In the genomic region with DNA sequence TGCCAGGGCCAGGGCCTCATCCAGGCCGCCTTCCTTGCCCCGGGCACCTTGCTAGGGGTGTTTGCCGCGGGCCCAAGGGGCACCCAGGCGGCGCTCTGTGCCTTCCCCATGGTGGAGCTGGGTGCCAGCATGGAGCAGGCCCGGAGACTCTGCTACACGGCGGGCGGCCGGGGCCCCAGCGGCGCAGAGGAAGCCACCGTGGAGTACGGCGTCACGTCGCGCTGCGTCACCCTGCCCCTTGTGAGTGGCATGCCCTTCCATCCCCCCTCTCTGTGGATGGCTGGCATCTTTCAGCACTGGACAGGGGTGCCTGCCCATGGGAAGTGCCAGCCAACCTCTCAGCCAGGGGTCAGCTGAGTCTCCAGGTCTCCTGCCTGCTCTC, we compare ENCODE assay signal across 13 cellular contexts. TPM values are rescaled to one million over a fixed set of nuclear protein-coding genes. Genes with fewer than 3 reads are reported as not detected.
"Had no signal": no experiment of that assay in that cellular context is flagged by ENCODE, and none has a peak within 500 bp of the region (broad histone marks: within the 10 kb centered on the region; RNA-seq: fewer than 3 reads in every experiment).

No MANE protein-coding gene starts in this region.

- H3K4me1 ChIP-seq: psoas muscle had no signal

- H3K27me3 ChIP-seq: brain microvascular endothelial cell, testis had no signal

- H3K36me3 ChIP-seq: brain microvascular endothelial cell had no signal

- H3K9me3 ChIP-seq: psoas muscle, testis had no signal

- H3K4me3 ChIP-seq: psoas muscle, testis had no signal

- DNase-seq: activated CD4-positive, alpha-beta T cell treated with anti-CD3 and anti-CD28 coated beads for 36 hours; activated CD8-positive, alpha-beta T cell treated with anti-CD3 and anti-CD28 coated beads, Interleukin-2, amount 10 ng/mL, durations not matched to agents 7 days and 5 days; activated naive CD4-positive, alpha-beta T cell treated with anti-CD3 and anti-CD28 coated beads, Interleukin-2, amount 10 ng/mL, durations not matched to agents 7 days and 5 days; brain microvascular endothelial cell; cerebellar nuclear complex; naive thymus-derived CD4-positive, alpha-beta T cell; occipital lobe; stimulated activated CD4-positive, alpha-beta T cell treated with anti-CD3 and anti-CD28 coated beads, Interleukin-2, amount 100 ng/mL, for 48 hours; stimulated activated naive CD4-positive, alpha-beta T cell treated with Interleukin-2 at 50 U/mL for 16 hours; testis had no signal

- H3K27ac ChIP-seq: brain microvascular endothelial cell, testis had no signal

RNA-seq across cellular contexts. Expression of a gene that starts 13.2 kb away (rescaled TPM):
- total RNA-seq: activated CD4-positive, alpha-beta T cell treated with anti-CD3 and anti-CD28 coated beads for 36 hours; activated CD8-positive, alpha-beta T cell treated with anti-CD3 and anti-CD28 coated beads, Interleukin-2, amount 10 ng/mL, durations not matched to agents 7 days and 5 days; activated T-helper 17 cell treated with anti-CD3 and anti-CD28 coated beads, Interleukin-2, amount 50 U/mL, for 72 hours; naive thymus-derived CD4-positive, alpha-beta T cell; T-helper 2 cell treated with Interferon-gamma antibody and Interleukin-4, amounts not matched to agents 100 ng/mL and 5 ng/mL, for 36 hours had no signal
